Comparison of ENCODE assay signal across 1 cellular context in genomic region chr6:53544500-53545308, GRCh38.
TF ChIP-seq lines count a peak whose summit lies in the region.

Gene GCLC (minus strand): TSS chr6:53545101. CDS start chr6:53544645, 456 bp downstream.

TF ChIP-seq in HepG2, 621 proteins besides CTCF, POLR2A, EP300 and RAD21 (continued from another document and continues in another):
- TF ChIP-seq FOXP1 (IDR thresholded peaks at IDR 0.05) (no peak), FOXP1 (CRISPR knock-in tag; IDR thresholded peaks at IDR 0.05) (no peak), DBP (CRISPR knock-in tag; IDR thresholded peaks at IDR 0.05; ENCODE audit: not compliant biosample characterization) (no peak), ZSCAN25 (CRISPR knock-in tag; IDR thresholded peaks at IDR 0.05) (no peak; the same call in 1 of the 2 replicates), ZFP36 (IDR thresholded peaks at IDR 0.05; ENCODE audit: borderline replicate concordance, low read depth, low read length, partially characterized antibody) (no peak), PRDM10 (CRISPR knock-in tag; IDR thresholded peaks at IDR 0.05; ENCODE audit: low read depth) (peak; percentile 86), KDM3A (CRISPR knock-in tag; IDR thresholded peaks at IDR 0.05; ENCODE audit: low read depth) (peak; percentile 86), SP4 (CRISPR knock-in tag; IDR thresholded peaks at IDR 0.05) (peak; percentile 98), THAP11 (CRISPR knock-in tag; IDR thresholded peaks at IDR 0.05) (peak; percentile 88), GRHL1 (CRISPR knock-in tag; conservative IDR thresholded peaks at IDR 0.05) (no peak), FIP1L1 (IDR thresholded peaks at IDR 0.05; ENCODE audit: borderline replicate concordance, insufficient read depth, low read depth, low read length) (no peak), ASH2L (IDR thresholded peaks at IDR 0.05; ENCODE audit: insufficient read length, low read depth, low read length) (peak; percentile 85), MIER3 (CRISPR knock-in tag; IDR thresholded peaks at IDR 0.05; ENCODE audit: borderline replicate concordance) (peak; percentile 80; the same call in 1 of the 2 replicates), MYPOP (CRISPR knock-in tag; IDR thresholded peaks at IDR 0.05) (peak; percentile 97), GABPA (IDR thresholded peaks at IDR 0.05; ENCODE audit: low read depth, low read length) (no peak), GABPA (CRISPR knock-in tag; IDR thresholded peaks at IDR 0.05; ENCODE audit: low read depth) (peak; percentile 60), MIER2 (CRISPR knock-in tag; IDR thresholded peaks at IDR 0.05) (peak; percentile 51; the same call in 1 of the 2 replicates), CSRNP1 (CRISPR knock-in tag; IDR thresholded peaks at IDR 0.05) (peak; percentile 72; the same call in 1 of the 2 replicates), SRSF1 (optimal IDR thresholded peaks at IDR 0.05; ENCODE audit: low read depth, low read length) (peak; percentile 86), NFIC (IDR thresholded peaks at IDR 0.05; ENCODE audit: low read length) (no peak), MTERF4 (CRISPR knock-in tag; IDR thresholded peaks at IDR 0.05) (peak; percentile 92; the same call in 1 of the 2 replicates), DMAP1 (CRISPR knock-in tag; IDR thresholded peaks at IDR 0.05) (peak; percentile 92), ZNF570 (CRISPR knock-in tag; IDR thresholded peaks at IDR 0.05; ENCODE audit: borderline replicate concordance) (0 out of 2 replicates have a peak, but pooled peaks have one; percentile 47), ETS1 (CRISPR knock-in tag; IDR thresholded peaks at IDR 0.05) (no peak; the same call in 1 of the 2 replicates), MLLT10 (CRISPR knock-in tag; IDR thresholded peaks at IDR 0.05) (no peak), ELK4 (CRISPR knock-in tag; IDR thresholded peaks at IDR 0.05; ENCODE audit: borderline replicate concordance) (0 out of 2 replicates have a peak, but pooled peaks have one; percentile 63), ZNF143 (CRISPR knock-in tag; IDR thresholded peaks at IDR 0.05) (peak; percentile 54; the same call in 1 of the 2 replicates), ZBTB3 (CRISPR knock-in tag; IDR thresholded peaks at IDR 0.05; ENCODE audit: borderline replicate concordance, low read depth) (no peak; the same call in 1 of the 2 replicates), ZSCAN12 (CRISPR knock-in tag; IDR thresholded peaks at IDR 0.05) (no peak), ZBTB46 (CRISPR knock-in tag; IDR thresholded peaks at IDR 0.05; ENCODE audit: borderline replicate concordance) (peak; percentile 18), ZNF234 (CRISPR knock-in tag; conservative IDR thresholded peaks at IDR 0.05) (peak; percentile 71; the same call in 1 of the 2 replicates), ZSCAN9 (CRISPR knock-in tag; IDR thresholded peaks at IDR 0.05; ENCODE audit: borderline replicate concordance) (peak; percentile 96), ATF6 (CRISPR knock-in tag; conservative IDR thresholded peaks at IDR 0.05) (peak; percentile 68; the same call in 1 of the 2 replicates), ZNF256 (CRISPR knock-in tag; conservative IDR thresholded peaks at IDR 0.05) (0 out of 2 replicates have a peak, but pooled peaks have one; percentile 51), KAT2B (IDR thresholded peaks at IDR 0.05; ENCODE audit: borderline replicate concordance, low read depth, low read length) (no peak), ZNF768 (CRISPR knock-in tag; IDR thresholded peaks at IDR 0.05) (no peak; the same call in 1 of the 2 replicates), RBAK (CRISPR knock-in tag; IDR thresholded peaks at IDR 0.05) (no peak), MAX (IDR thresholded peaks at IDR 0.05) (peak; percentile 85), KLF9 (CRISPR knock-in tag; IDR thresholded peaks at IDR 0.05; ENCODE audit: low read depth) (peak; percentile 27; the same call in 1 of the 2 replicates), SNRNP70 (IDR thresholded peaks at IDR 0.05; ENCODE audit: low read depth, low read length) (no peak)
